In the genomic region with DNA sequence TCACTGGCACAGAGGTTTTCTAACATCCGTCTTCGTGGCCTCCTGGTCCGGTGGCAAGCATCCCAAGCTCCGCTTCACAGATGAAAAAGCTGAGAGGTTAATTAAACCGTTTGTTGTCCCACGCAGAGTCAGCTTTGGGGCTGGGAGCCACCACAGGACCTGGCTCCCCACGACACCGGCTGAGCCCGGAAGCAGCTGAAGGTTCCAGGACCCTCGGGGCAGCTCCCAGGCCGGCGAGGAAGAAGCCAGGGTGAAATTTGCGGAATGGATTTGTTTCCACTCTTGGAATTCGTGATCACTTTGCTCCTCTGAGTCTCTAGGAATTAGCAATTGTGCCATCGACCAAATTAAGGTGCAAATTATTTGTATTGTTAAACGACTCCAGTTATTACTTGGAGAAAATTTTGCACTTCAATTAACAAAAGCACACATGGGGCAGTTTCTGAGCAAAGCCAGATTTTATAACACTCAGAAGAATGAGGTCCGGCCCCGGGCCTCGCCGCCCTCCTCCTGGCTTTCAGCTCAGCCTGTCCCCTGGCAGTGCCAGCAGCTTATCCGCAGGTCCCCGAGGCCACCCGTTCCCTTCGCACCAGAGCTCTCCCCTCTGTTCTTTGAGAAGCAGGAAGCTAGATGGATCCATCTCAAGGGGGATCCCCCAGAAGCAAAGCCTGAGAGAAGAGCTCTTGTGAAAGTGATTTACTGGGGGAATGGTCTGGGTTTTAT, we compare ENCODE assay signal across 21 cellular contexts.
DNase-seq lines count a peak whose midpoint lies in the region; ATAC-seq and TF ChIP-seq lines count a peak whose summit lies in the region.
"Had no signal": no experiment of that assay in that cellular context is flagged by ENCODE, and none has a peak within 500 bp of the region (broad histone marks: within the 10 kb centered on the region; RNA-seq: fewer than 3 reads in every experiment).

No MANE protein-coding gene starts in this region.

- peak overlapping the region; percentile 6 for H3K27ac Mint-ChIP-seq in activated CD8-positive, alpha-beta T cell treated with anti-CD3 and anti-CD28 coated beads, Interleukin-2, amount 10 ng/mL, durations not matched to agents 7 days and 5 days
- no peak overlapping the region for H3K27ac Mint-ChIP-seq in activated CD8-positive, alpha-beta T cell treated with anti-CD3 and anti-CD28 coated beads for 36 hours
- H3K27ac Mint-ChIP-seq in CD8-positive, alpha-beta T cell = peak overlapping the region; percentile 52
- peak overlapping the region; percentile 4 for H3K27ac Mint-ChIP-seq in activated naive CD8-positive, alpha-beta T cell treated with anti-CD3 and anti-CD28 coated beads, Interleukin-2, amount 10 ng/mL, durations not matched to agents 7 days and 5 days
- H3K27ac Mint-ChIP-seq in naive thymus-derived CD4-positive, alpha-beta T cell = peak overlapping the region in 5 of 9 donors; percentile 8 to 55 (median 25)

- no peaks in the 10 kb centered on the region for H3K9me3 ChIP-seq in CD8-positive, alpha-beta T cell (ENCODE audit: low read length)
- no peaks in the 10 kb centered on the region for H3K9me3 ChIP-seq in naive thymus-derived CD4-positive, alpha-beta T cell (ENCODE audit: control insufficient read depth in 2 of 3, low read length in 3 of 3)
- H3K9me3 ChIP-seq: Peyer's patch had no signal

- H3K36me3 Mint-ChIP-seq in activated CD8-positive, alpha-beta T cell treated with anti-CD3 and anti-CD28 coated beads, Interleukin-2, amount 10 ng/mL, durations not matched to agents 7 days and 5 days (ENCODE audit: low read depth) = peaks cover 6% of the 10 kb centered on the region
- H3K36me3 Mint-ChIP-seq in activated CD8-positive, alpha-beta T cell treated with anti-CD3 and anti-CD28 coated beads for 36 hours (ENCODE audit: low read depth) = peaks cover 4% of the 10 kb centered on the region
- H3K36me3 Mint-ChIP-seq in CD8-positive, alpha-beta T cell = no peaks in the 10 kb centered on the region
- H3K36me3 Mint-ChIP-seq in activated naive CD8-positive, alpha-beta T cell treated with anti-CD3 and anti-CD28 coated beads, Interleukin-2, amount 10 ng/mL, durations not matched to agents 7 days and 5 days = peaks cover 12% of the 10 kb centered on the region
- H3K36me3 Mint-ChIP-seq in naive thymus-derived CD4-positive, alpha-beta T cell = peaks cover 0 to 4% (median 0%) of the 10 kb centered on the region in 5 donors

- TF ChIP-seq CTCF in activated CD8-positive, alpha-beta T cell treated with anti-CD3 and anti-CD28 coated beads for 36 hours (IDR thresholded peaks at IDR 0.05) = no peak
- no peak for TF ChIP-seq CTCF in CD8-positive, alpha-beta T cell (IDR thresholded peaks at IDR 0.05)
- TF ChIP-seq CTCF in GM10266 (IDR thresholded peaks at IDR 0.05; ENCODE audit: control insufficient read depth, insufficient read depth, low read depth, missing control alignments) = no peak

- no peak for ATAC-seq in activated CD8-positive, alpha-beta T cell treated with anti-CD3 and anti-CD28 coated beads, Interleukin-2, amount 10 ng/mL, durations not matched to agents 7 days and 5 days
- ATAC-seq in activated CD8-positive, alpha-beta T cell treated with anti-CD3 and anti-CD28 coated beads for 36 hours = no peak
- no peak for ATAC-seq in CD8-positive, alpha-beta T cell
- no peak for ATAC-seq in activated naive CD8-positive, alpha-beta T cell treated with anti-CD3 and anti-CD28 coated beads, Interleukin-2, amount 10 ng/mL, durations not matched to agents 7 days and 5 days (ENCODE audit: low read depth)
- ATAC-seq in naive thymus-derived CD4-positive, alpha-beta T cell = no peak
- no peak for ATAC-seq in HG03521 (IDR thresholded peaks at IDR 0.05; ENCODE audit: unreplicated experiment)

- POLR2A ChIA-PET in activated CD8-positive, alpha-beta T cell treated with anti-CD3 and anti-CD28 coated beads, Interleukin-2, amount 10 ng/mL, durations not matched to agents 7 days and 5 days (lab: Charles Lee) = no interaction called here
- POLR2A ChIA-PET in activated CD8-positive, alpha-beta T cell treated with anti-CD3 and anti-CD28 coated beads for 36 hours (lab: Charles Lee) = no interaction called here
- POLR2A ChIA-PET in CD8-positive, alpha-beta T cell (lab: Charles Lee) = no interaction called here
- POLR2A ChIA-PET in activated naive CD8-positive, alpha-beta T cell treated with anti-CD3 and anti-CD28 coated beads, Interleukin-2, amount 10 ng/mL, durations not matched to agents 7 days and 5 days (lab: Charles Lee) = no interaction called here
- POLR2A ChIA-PET in naive thymus-derived CD4-positive, alpha-beta T cell (lab: Charles Lee) = no interaction called here

- H3K4me3 Mint-ChIP-seq in activated CD8-positive, alpha-beta T cell treated with anti-CD3 and anti-CD28 coated beads, Interleukin-2, amount 10 ng/mL, durations not matched to agents 7 days and 5 days = no peak overlapping the region
- no peak overlapping the region for H3K4me3 Mint-ChIP-seq in activated CD8-positive, alpha-beta T cell treated with anti-CD3 and anti-CD28 coated beads for 36 hours
- H3K4me3 Mint-ChIP-seq in CD8-positive, alpha-beta T cell = no peak overlapping the region
- H3K4me3 Mint-ChIP-seq in activated naive CD8-positive, alpha-beta T cell treated with anti-CD3 and anti-CD28 coated beads, Interleukin-2, amount 10 ng/mL, durations not matched to agents 7 days and 5 days = no peak overlapping the region
- no peak overlapping the region for H3K4me3 Mint-ChIP-seq in naive thymus-derived CD4-positive, alpha-beta T cell

- H3K27ac ChIP-seq in CD8-positive, alpha-beta T cell (ENCODE audit: low read depth, low read length) = no peak overlapping the region
- no peak overlapping the region for H3K27ac ChIP-seq in naive thymus-derived CD4-positive, alpha-beta T cell (ENCODE audit: low read depth, low read length)
- H3K27ac ChIP-seq: Peyer's patch had no signal

- intact Hi-C loops in activated CD8-positive, alpha-beta T cell treated with anti-CD3 and anti-CD28 coated beads for 36 hours (cut with micrococcal nuclease) = no loop called here
- intact Hi-C loops in CD8-positive, alpha-beta T cell (cut with DNase I, micrococcal nuclease) = loop anchor here in 1 of 2 experiments (10.0 kb wide), 1 partner anchor 287 kb away; no protein-coding TSS in a partner anchor
- intact Hi-C loops in naive thymus-derived CD4-positive, alpha-beta T cell (cut with micrococcal nuclease) = no loop called here

- H3K4me3 ChIP-seq in CD8-positive, alpha-beta T cell (ENCODE audit: low read depth, low read length) = no peak overlapping the region
- H3K4me3 ChIP-seq in naive thymus-derived CD4-positive, alpha-beta T cell (ENCODE audit: low read length) = no peak overlapping the region
- H3K4me3 ChIP-seq: Peyer's patch had no signal

- H3K36me3 ChIP-seq in CD8-positive, alpha-beta T cell (ENCODE audit: insufficient read depth, low read length) = no peaks in the 10 kb centered on the region
- H3K36me3 ChIP-seq in naive thymus-derived CD4-positive, alpha-beta T cell (ENCODE audit: control insufficient read depth in 2 of 3, insufficient read depth in 3 of 3, low read length in 3 of 3) = no peaks in the 10 kb centered on the region
- H3K36me3 ChIP-seq: Peyer's patch had no signal

- no peaks in the 10 kb centered on the region for H3K27me3 ChIP-seq in CD8-positive, alpha-beta T cell (ENCODE audit: insufficient read depth, low read length)
- no peaks in the 10 kb centered on the region for H3K27me3 ChIP-seq in naive thymus-derived CD4-positive, alpha-beta T cell (ENCODE audit: control insufficient read depth in 2 of 2, insufficient read depth in 2 of 2, low read length in 2 of 2)
- H3K27me3 ChIP-seq: Peyer's patch had no signal

- H3K4me1 ChIP-seq in CD8-positive, alpha-beta T cell (ENCODE audit: insufficient read depth, low read length) = peaks cover 18% of the 10 kb centered on the region
- peaks cover 6 to 19% of the 10 kb centered on the region in 2 donors for H3K4me1 ChIP-seq in naive thymus-derived CD4-positive, alpha-beta T cell (ENCODE audit: control insufficient read depth in 2 of 2, insufficient read depth in 2 of 2, low read length in 2 of 2)

- CTCF ChIA-PET in activated CD8-positive, alpha-beta T cell treated with anti-CD3 and anti-CD28 coated beads, Interleukin-2, amount 10 ng/mL, durations not matched to agents 7 days and 5 days (lab: Charles Lee) = no interaction called here
- CTCF ChIA-PET in activated CD8-positive, alpha-beta T cell treated with anti-CD3 and anti-CD28 coated beads for 36 hours (lab: Charles Lee) = no interaction called here
- CTCF ChIA-PET in CD8-positive, alpha-beta T cell (lab: Charles Lee) = interaction anchor here (1.3 kb wide), 1 partner anchor 43 kb away, joined by 4 read pairs; no protein-coding TSS in a partner anchor
- CTCF ChIA-PET in naive thymus-derived CD4-positive, alpha-beta T cell (lab: Charles Lee) = no interaction called here

- no peaks in the 10 kb centered on the region for H3K9me3 Mint-ChIP-seq in activated CD8-positive, alpha-beta T cell treated with anti-CD3 and anti-CD28 coated beads, Interleukin-2, amount 10 ng/mL, durations not matched to agents 7 days and 5 days (ENCODE audit: insufficient read depth)
- H3K9me3 Mint-ChIP-seq in activated CD8-positive, alpha-beta T cell treated with anti-CD3 and anti-CD28 coated beads for 36 hours = no peaks in the 10 kb centered on the region
- no peaks in the 10 kb centered on the region for H3K9me3 Mint-ChIP-seq in CD8-positive, alpha-beta T cell
- H3K9me3 Mint-ChIP-seq in activated naive CD8-positive, alpha-beta T cell treated with anti-CD3 and anti-CD28 coated beads, Interleukin-2, amount 10 ng/mL, durations not matched to agents 7 days and 5 days = no peaks in the 10 kb centered on the region
- H3K9me3 Mint-ChIP-seq in naive thymus-derived CD4-positive, alpha-beta T cell = no peaks in the 10 kb centered on the region

- DNase-seq in activated CD8-positive, alpha-beta T cell treated with anti-CD3 and anti-CD28 coated beads, Interleukin-2, amount 10 ng/mL, durations not matched to agents 7 days and 5 days = no peak
- no peak for DNase-seq in activated CD8-positive, alpha-beta T cell treated with anti-CD3 and anti-CD28 coated beads for 36 hours
- DNase-seq in CD8-positive, alpha-beta T cell = no peak
- no peak for DNase-seq in activated naive CD8-positive, alpha-beta T cell treated with anti-CD3 and anti-CD28 coated beads, Interleukin-2, amount 10 ng/mL, durations not matched to agents 7 days and 5 days
- peak in 1 of 9 donors; percentile 5 for DNase-seq in naive thymus-derived CD4-positive, alpha-beta T cell
- no peak for DNase-seq in activated gamma-delta T cell treated with Interleukin-2 at 50 U/mL for 16 hours
- no peak for DNase-seq in GM10266 (ENCODE audit: extremely low spot score)
- DNase-seq: 8988T, C1 segment of cervical spinal cord, COR-L47, GF-D8, GOT3, KG1, NCI-H1048, NCI-H146, NCI-H2081, NCI-H510A, NCI-H82, Peyer's patch, SHP77 treated with DMSO at 0.1 percent for 48 hours had no signal

- no peaks in the 10 kb centered on the region for H3K27me3 Mint-ChIP-seq in activated CD8-positive, alpha-beta T cell treated with anti-CD3 and anti-CD28 coated beads, Interleukin-2, amount 10 ng/mL, durations not matched to agents 7 days and 5 days (ENCODE audit: low read depth)
- H3K27me3 Mint-ChIP-seq in activated CD8-positive, alpha-beta T cell treated with anti-CD3 and anti-CD28 coated beads for 36 hours = no peaks in the 10 kb centered on the region
- no peaks in the 10 kb centered on the region for H3K27me3 Mint-ChIP-seq in CD8-positive, alpha-beta T cell (ENCODE audit: low read depth)
- H3K27me3 Mint-ChIP-seq in activated naive CD8-positive, alpha-beta T cell treated with anti-CD3 and anti-CD28 coated beads, Interleukin-2, amount 10 ng/mL, durations not matched to agents 7 days and 5 days = no peaks in the 10 kb centered on the region
- no peaks in the 10 kb centered on the region for H3K27me3 Mint-ChIP-seq in naive thymus-derived CD4-positive, alpha-beta T cell

- peaks cover 54% of the 10 kb centered on the region for H3K4me1 Mint-ChIP-seq in activated CD8-positive, alpha-beta T cell treated with anti-CD3 and anti-CD28 coated beads, Interleukin-2, amount 10 ng/mL, durations not matched to agents 7 days and 5 days (ENCODE audit: low read depth)
- peaks cover 23% of the 10 kb centered on the region for H3K4me1 Mint-ChIP-seq in activated CD8-positive, alpha-beta T cell treated with anti-CD3 and anti-CD28 coated beads for 36 hours (ENCODE audit: low read depth)
- H3K4me1 Mint-ChIP-seq in CD8-positive, alpha-beta T cell (ENCODE audit: low read depth) = peaks cover 20% of the 10 kb centered on the region
- H3K4me1 Mint-ChIP-seq in activated naive CD8-positive, alpha-beta T cell treated with anti-CD3 and anti-CD28 coated beads, Interleukin-2, amount 10 ng/mL, durations not matched to agents 7 days and 5 days = peaks cover 42% of the 10 kb centered on the region
- peaks cover 4 to 43% (median 21%) of the 10 kb centered on the region in 7 donors for H3K4me1 Mint-ChIP-seq in naive thymus-derived CD4-positive, alpha-beta T cell
